Comparison of ENCODE assay signal across 14 cellular contexts in the genomic region with DNA sequence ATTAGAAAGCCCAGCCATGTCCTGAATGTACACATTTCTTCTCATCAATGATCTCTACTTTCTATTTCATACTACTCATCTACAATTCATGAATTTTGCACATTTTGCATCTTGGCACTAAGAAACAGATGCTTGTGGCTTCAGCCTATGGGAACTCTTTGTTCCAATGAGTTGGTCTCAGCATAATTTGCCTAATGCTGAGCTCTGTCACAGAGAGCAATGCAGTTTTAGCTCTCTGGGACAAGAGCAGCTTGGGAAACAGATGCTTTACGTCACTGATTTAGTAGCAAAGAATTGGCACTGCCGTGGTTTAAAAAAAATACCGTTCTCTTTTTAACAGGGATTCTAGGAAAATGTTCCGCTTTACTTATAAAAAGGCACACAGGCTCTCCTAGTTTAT.
A peak's percentile ranks its signal among the peaks of the same experiment; 100 is the strongest.
DNase-seq lines count a peak whose midpoint lies in the region; ATAC-seq and TF ChIP-seq lines count a peak whose summit lies in the region.
"Had no signal": no experiment of that assay in that cellular context is flagged by ENCODE, and none has a peak within 500 bp of the region (broad histone marks: within the 10 kb centered on the region; RNA-seq: fewer than 3 reads in every experiment).

No MANE protein-coding gene starts in this region.

- H3K27me3 ChIP-seq in RWPE2 (ENCODE audit: insufficient read depth, poor library complexity, severe bottlenecking): no peaks in the 10 kb centered on the region
- H3K27me3 ChIP-seq: colonic mucosa had no signal

- no peak for ATAC-seq in RWPE2 (ENCODE audit: low read depth)
- no peak for ATAC-seq in GM19035 (IDR thresholded peaks at IDR 0.05; ENCODE audit: unreplicated experiment)
- ATAC-seq: activated CD8-positive, alpha-beta memory T cell treated with anti-CD3 and anti-CD28 coated beads, Interleukin-2, amount 10 ng/mL, durations not matched to agents 7 days and 5 days had no signal

- peaks cover 32% of the 10 kb centered on the region for H3K36me3 ChIP-seq in RWPE2 (ENCODE audit: low read depth)
- H3K36me3 ChIP-seq: colonic mucosa had no signal

- no peaks in the 10 kb centered on the region for H3K9me3 ChIP-seq in RWPE2 (ENCODE audit: severe bottlenecking)
- H3K9me3 ChIP-seq: Caco-2, colonic mucosa had no signal

- H3K4me1 ChIP-seq in RWPE2 (ENCODE audit: insufficient read depth, poor library complexity, severe bottlenecking): peaks cover 26% of the 10 kb centered on the region
- H3K4me1 ChIP-seq: Caco-2, colonic mucosa had no signal

- H3K4me3 ChIP-seq in AG09309 (ENCODE audit: control insufficient read depth, low read depth, low read length) (no peak overlapping the region), RWPE2 (ENCODE audit: severe bottlenecking) (no peak overlapping the region)
- H3K4me3 ChIP-seq: colonic mucosa had no signal

- peak; percentile 10 for DNase-seq in AG09309 (ENCODE audit: low read depth)
- no peak for DNase-seq in RWPE2 (ENCODE audit: low spot score)
- DNase-seq in epithelial cell of prostate (ENCODE audit: low read depth, low spot score): no peak
- DNase-seq in middle frontal gyrus (ENCODE audit: extremely low spot score, low spot score): peak; percentile 69
- no peak for DNase-seq in SHP77 treated with DMSO at 0.1 percent for 48 hours (lab: John Stamatoyannopoulos, UW)
- no peak for DNase-seq in mesenteric fat pad (ENCODE audit: low spot score)
- DNase-seq in stimulated activated CD4-positive, alpha-beta T cell treated with anti-CD3 and anti-CD28 coated beads, Interleukin-12 subunit alpha, Interleukin-12 subunit beta, amount 100 ng/mL, for 4 hours: no peak
- DNase-seq: activated CD8-positive, alpha-beta memory T cell treated with anti-CD3 and anti-CD28 coated beads, Interleukin-2, amount 10 ng/mL, durations not matched to agents 7 days and 5 days; activated effector memory CD4-positive, alpha-beta T cell treated with Interleukin-2 at 50 U/mL for 16 hours; amniotic stem cell; Caco-2; colonic mucosa; H9 had no signal

- H3K27ac ChIP-seq in RWPE2 (ENCODE audit: poor library complexity, severe bottlenecking) (peak overlapping the region; percentile 22), epithelial cell of prostate (peak overlapping the region; percentile 6)
- H3K27ac ChIP-seq: colonic mucosa had no signal

- TF ChIP-seq CTCF in AG09309 (IDR thresholded peaks at IDR 0.05; ENCODE audit: control insufficient read depth, insufficient read depth, low read depth, low read length, missing control alignments): no peak
- TF ChIP-seq CTCF in RWPE2 (IDR thresholded peaks at IDR 0.05; ENCODE audit: poor library complexity, severe bottlenecking): no peak

Comparison
In these comparisons a context has a peak if more than half of its experiments do, and no peak if none do; other contexts are left out.
1. DNase-seq: peak in AG09309 (single experiment) and middle frontal gyrus (single experiment); none in RWPE2 (single experiment), epithelial cell of prostate (single experiment), SHP77 treated with DMSO at 0.1 percent for 48 hours (single experiment), mesenteric fat pad (single experiment) and stimulated activated CD4-positive, alpha-beta T cell treated with anti-CD3 and anti-CD28 coated beads, Interleukin-12 subunit alpha, Interleukin-12 subunit beta, amount 100 ng/mL, for 4 hours (single experiment).